ENCODE assay signal across 1 cellular context in the genomic region with DNA sequence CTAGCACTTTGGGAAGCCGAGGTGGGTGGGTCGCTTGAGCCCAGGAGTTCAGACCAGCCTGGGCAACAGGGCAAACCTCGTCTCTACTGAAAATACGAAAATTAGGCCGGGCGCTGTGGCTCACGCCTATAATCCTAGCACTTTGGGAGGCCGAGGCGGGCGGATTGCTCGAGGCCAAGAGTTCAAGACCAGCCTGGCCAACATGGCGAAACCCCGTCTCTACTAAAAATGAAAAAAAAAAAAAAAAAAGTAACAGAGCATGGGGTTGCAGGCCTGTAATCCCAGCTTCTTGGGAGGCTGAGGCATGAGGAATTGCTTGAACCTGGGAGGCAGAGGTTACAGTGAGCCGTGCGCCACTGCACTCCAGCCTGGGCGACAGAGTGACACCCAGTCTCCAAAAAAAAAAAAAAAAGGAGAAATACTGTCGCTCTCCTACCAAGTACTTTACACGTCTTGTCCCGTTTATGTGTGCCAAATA.
TF ChIP-seq lines count a peak whose summit lies in the region.

No MANE protein-coding gene starts in this region.

TF ChIP-seq in IMR-90, 13 proteins besides CTCF, POLR2A, EP300 and RAD21 (continued from another document):
- TF ChIP-seq, protein P1, sequence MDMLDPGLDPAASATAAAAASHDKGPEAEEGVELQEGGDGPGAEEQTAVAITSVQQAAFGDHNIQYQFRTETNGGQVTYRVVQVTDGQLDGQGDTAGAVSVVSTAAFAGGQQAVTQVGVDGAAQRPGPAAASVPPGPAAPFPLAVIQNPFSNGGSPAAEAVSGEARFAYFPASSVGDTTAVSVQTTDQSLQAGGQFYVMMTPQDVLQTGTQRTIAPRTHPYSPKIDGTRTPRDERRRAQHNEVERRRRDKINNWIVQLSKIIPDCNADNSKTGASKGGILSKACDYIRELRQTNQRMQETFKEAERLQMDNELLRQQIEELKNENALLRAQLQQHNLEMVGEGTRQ (IDR thresholded peaks at IDR 0.05; ENCODE audit: low read depth, low read length): no peak
- TF ChIP-seq, protein P2, sequence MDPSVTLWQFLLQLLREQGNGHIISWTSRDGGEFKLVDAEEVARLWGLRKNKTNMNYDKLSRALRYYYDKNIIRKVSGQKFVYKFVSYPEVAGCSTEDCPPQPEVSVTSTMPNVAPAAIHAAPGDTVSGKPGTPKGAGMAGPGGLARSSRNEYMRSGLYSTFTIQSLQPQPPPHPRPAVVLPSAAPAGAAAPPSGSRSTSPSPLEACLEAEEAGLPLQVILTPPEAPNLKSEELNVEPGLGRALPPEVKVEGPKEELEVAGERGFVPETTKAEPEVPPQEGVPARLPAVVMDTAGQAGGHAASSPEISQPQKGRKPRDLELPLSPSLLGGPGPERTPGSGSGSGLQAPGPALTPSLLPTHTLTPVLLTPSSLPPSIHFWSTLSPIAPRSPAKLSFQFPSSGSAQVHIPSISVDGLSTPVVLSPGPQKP (IDR thresholded peaks at IDR 0.05; ENCODE audit: borderline replicate concordance, low read depth, low read length): no peak
- no peak for TF ChIP-seq RFX5 (IDR thresholded peaks at IDR 0.05; ENCODE audit: low read depth, low read length)
- TF ChIP-seq CEBPB (IDR thresholded peaks at IDR 0.05; ENCODE audit: low read depth, low read length): no peak
- TF ChIP-seq FOS (IDR thresholded peaks at IDR 0.05; ENCODE audit: low read depth, low read length): no peak
- no peak for TF ChIP-seq MXI1 (IDR thresholded peaks at IDR 0.05; ENCODE audit: borderline replicate concordance, low read depth, low read length)
- TF ChIP-seq RCOR1 (IDR thresholded peaks at IDR 0.05; ENCODE audit: insufficient replicate concordance, low read length): no peak
- no peak for TF ChIP-seq SMC3 (IDR thresholded peaks at IDR 0.05; ENCODE audit: low read depth, low read length)
- TF ChIP-seq MAZ (IDR thresholded peaks at IDR 0.05; ENCODE audit: borderline replicate concordance, low read depth, low read length): no peak
- no peak for TF ChIP-seq CHD1 (IDR thresholded peaks at IDR 0.05; ENCODE audit: low read depth, low read length)
- TF ChIP-seq NFE2L2 (IDR thresholded peaks at IDR 0.05; ENCODE audit: low read depth, low read length): no peak
- no peak for TF ChIP-seq MAFK (IDR thresholded peaks at IDR 0.05; ENCODE audit: low read depth, low read length)
